ENCODE assay signal across 17 cellular contexts in genomic region chr4:17273047-17273446, GRCh38.
"Had no signal": no experiment of that assay in that cellular context is flagged by ENCODE, and none has a peak within 500 bp of the region (broad histone marks: within the 10 kb centered on the region; RNA-seq: fewer than 3 reads in every experiment).

No MANE protein-coding gene starts in this region.

- H3K9me3 ChIP-seq: body of pancreas, thyroid gland had no signal

- H3K9ac ChIP-seq: parathyroid adenoma had no signal

- H3K79me2 ChIP-seq: parathyroid adenoma had no signal

- H2AFZ ChIP-seq: parathyroid adenoma had no signal

- H3K27ac ChIP-seq: body of pancreas, parathyroid adenoma, thyroid gland had no signal

- H3K4me3 ChIP-seq: body of pancreas, thyroid gland had no signal

- H3K27me3 ChIP-seq: body of pancreas, thyroid gland had no signal

- DNase-seq: activated B cell treated with CpG ODN at 0.5 μM for 24 hours; activated CD4-positive, alpha-beta T cell treated with anti-CD3 and anti-CD28 coated beads, Interleukin-2, amount 10 ng/mL, durations not matched to agents 7 days and 5 days; activated CD8-positive, alpha-beta memory T cell treated with anti-CD3 and anti-CD28 coated beads, Interleukin-2, amount 50 U/mL, for 48 hours; activated gamma-delta T cell; activated T-cell treated with anti-CD3 and anti-CD28 coated beads, Interleukin-2, amount 50 U/mL, for 72 hours; amygdala; body of pancreas; effector memory CD8-positive, alpha-beta T cell; head of caudate nucleus; immature natural killer cell; left cardiac atrium; naive B cell; SW 1271; thyroid gland had no signal

- ATAC-seq: activated naive CD4-positive, alpha-beta T cell treated with anti-CD3 and anti-CD28 coated beads, Interleukin-2, amount 50 U/mL, for 72 hours; activated T-cell treated with anti-CD3 and anti-CD28 coated beads, Interleukin-2, amount 50 U/mL, for 72 hours; body of pancreas; effector memory CD8-positive, alpha-beta T cell; left cardiac atrium; stimulated activated effector memory CD8-positive, alpha-beta T cell treated with anti-CD3 and anti-CD28 coated beads, Interleukin-12 subunit alpha, Interleukin-12 subunit beta, amount 100 ng/mL, for 72 hours had no signal

- H3K36me3 ChIP-seq: thyroid gland had no signal

- H3K4me1 ChIP-seq: body of pancreas, parathyroid adenoma, thyroid gland had no signal
